Comparison of ENCODE assay signal across 30 cellular contexts in genomic region chr21:44502559-44502958, GRCh38. TPM values are rescaled to one million over a fixed set of nuclear protein-coding genes. Genes with fewer than 3 reads are reported as not detected.
A peak's percentile ranks its signal among the peaks of the same experiment; 100 is the strongest.
DNase-seq lines count a peak whose midpoint lies in the region; ATAC-seq, FAIRE-seq and TF ChIP-seq lines count a peak whose summit lies in the region.
"Had no signal": no experiment of that assay in that cellular context is flagged by ENCODE, and none has a peak within 500 bp of the region (broad histone marks: within the 10 kb centered on the region; RNA-seq: fewer than 3 reads in every experiment).

No MANE protein-coding gene starts in this region.

- H3K27me3 Mint-ChIP-seq in CD8-positive, alpha-beta T cell (ENCODE audit: low read depth), result no peaks in the 10 kb centered on the region
- H3K27me3 Mint-ChIP-seq in activated CD8-positive, alpha-beta T cell treated with anti-CD3 and anti-CD28 coated beads for 36 hours, result no peaks in the 10 kb centered on the region
- H3K27me3 Mint-ChIP-seq: IgD-negative memory B cell had no signal

- no peaks in the 10 kb centered on the region for H4K20me1 ChIP-seq in HepG2 (ENCODE audit: insufficient read depth, low read length)

- peak overlapping the region; percentile 23 for H3K27ac Mint-ChIP-seq in CD8-positive, alpha-beta T cell
- peak overlapping the region; percentile 17 for H3K27ac Mint-ChIP-seq in activated CD8-positive, alpha-beta T cell treated with anti-CD3 and anti-CD28 coated beads for 36 hours
- H3K27ac Mint-ChIP-seq: IgD-negative memory B cell had no signal

- in situ Hi-C loops in HepG2 (cut with HindIII; ENCODE audit: extremely low pct_ligation_motif_present, low pct_unique_long_range_greater_than_20kb), result no loop called here

- H3K4me1 ChIP-seq in CD8-positive, alpha-beta T cell (ENCODE audit: insufficient read depth, low read length), result peaks cover 9% of the 10 kb centered on the region
- H3K4me1 ChIP-seq in HepG2 (ENCODE audit: insufficient read depth, low read length) (peaks cover 39% of the 10 kb centered on the region), spleen (peaks cover 0 to 29% (median 10%) of the 10 kb centered on the region in 6 donors), ascending aorta (no peaks in the 10 kb centered on the region)
- H3K4me1 ChIP-seq: A549 had no signal

- FAIRE-seq in HepG2 (lab: Jason Lieb, UNC), result no peak
- FAIRE-seq: A549, GM12892, GM19239, H1 had no signal

- TF ChIP-seq RAD21 in HepG2 (CRISPR knock-in tag; IDR thresholded peaks at IDR 0.05), result no peak

- H3K4me3 Mint-ChIP-seq in CD8-positive, alpha-beta T cell, result no peak overlapping the region
- H3K4me3 Mint-ChIP-seq in activated CD8-positive, alpha-beta T cell treated with anti-CD3 and anti-CD28 coated beads for 36 hours, result no peak overlapping the region
- H3K4me3 Mint-ChIP-seq: CD8-positive, alpha-beta memory T cell; IgD-negative memory B cell had no signal

- H3K27me3 ChIP-seq in CD8-positive, alpha-beta T cell (ENCODE audit: insufficient read depth, low read length), result no peaks in the 10 kb centered on the region
- H3K27me3 ChIP-seq in HepG2 (ENCODE audit: control insufficient read depth in 1 of 2, insufficient read depth in 2 of 2, low read length in 2 of 2), result no peaks in the 10 kb centered on the region; a peak in 1 of 5 replicates
- H3K27me3 ChIP-seq in spleen (replicated peaks in 1 of 7), result peaks cover 0 to 24% (median 0%) of the 10 kb centered on the region in 7 donors
- H3K27me3 ChIP-seq in ascending aorta, result no peaks in the 10 kb centered on the region

- no peak for TF ChIP-seq CTCF in CD8-positive, alpha-beta T cell (IDR thresholded peaks at IDR 0.05)
- TF ChIP-seq CTCF in activated CD8-positive, alpha-beta T cell treated with anti-CD3 and anti-CD28 coated beads for 36 hours (IDR thresholded peaks at IDR 0.05), result no peak
- TF ChIP-seq CTCF in HepG2 (CRISPR knock-in tag; IDR thresholded peaks at IDR 0.05) (no peak), spleen (IDR thresholded peaks at IDR 0.05 in 8 of 11, conservative IDR thresholded peaks at IDR 0.05 in 3 of 11) (no peak), ascending aorta (IDR thresholded peaks at IDR 0.05) (no peak)

- DNase-seq in CD8-positive, alpha-beta T cell, result no peak
- no peak for DNase-seq in activated CD8-positive, alpha-beta T cell treated with anti-CD3 and anti-CD28 coated beads for 36 hours
- no peak for DNase-seq in HepG2 (ENCODE audit: low spot score)
- no peak for DNase-seq in spleen
- DNase-seq in ascending aorta (ENCODE audit: low spot score in 2 of 2), result no peak
- DNase-seq in NCI-H524 (lab: John Stamatoyannopoulos, UW), result no peak
- DNase-seq: AML-193; CD8-positive, alpha-beta memory T cell; DMS 273 treated with DMSO at 0.1 percent for 48 hours; DMS79; EL; GF-D8; MM.1S; NCI-H1417; NCI-H1694; NCI-H2029 treated with DMSO at 0.1 percent for 48 hours; NCI-H446 treated with DMSO at 0.1 percent for 48 hours; NCI-H526 treated with DMSO at 0.1 percent for 48 hours had no signal

- no peak for TF ChIP-seq EP300 in HepG2 (IDR thresholded peaks at IDR 0.05; ENCODE audit: low read depth in 2 of 2, low read length in 2 of 2)
- TF ChIP-seq EP300 in HepG2 (CRISPR knock-in tag; IDR thresholded peaks at IDR 0.05; ENCODE audit: borderline replicate concordance), result no peak

- no TSS peak for BruUV-seq in HepG2 (replicated peaks; lab: Mats Ljungman, UMichigan)

- H3K9ac ChIP-seq in HepG2 (ENCODE audit: insufficient read depth, low read depth, low read length), result no peak overlapping the region
- H3K9ac ChIP-seq: KMS-11 had no signal

- intact Hi-C loops in CD8-positive, alpha-beta T cell (cut with DNase I, micrococcal nuclease), result loop anchor here in 1 of 2 experiments (10.0 kb wide), 1 partner anchor 62 kb away; no protein-coding TSS in a partner anchor
- intact Hi-C loops in activated CD8-positive, alpha-beta T cell treated with anti-CD3 and anti-CD28 coated beads for 36 hours (cut with micrococcal nuclease), result no loop called here
- intact Hi-C loops in HepG2 (cut with micrococcal nuclease; ENCODE audit: unreplicated experiment), result no loop called here
- intact Hi-C loops in spleen (cut with DNase I; ENCODE audit: low total_unique reads), result no loop called here
- intact Hi-C loops in ascending aorta (cut with DNase I), result no loop called here

- CTCF ChIA-PET in CD8-positive, alpha-beta T cell (lab: Charles Lee), result interaction anchor here (1.1 to 3.4 kb wide), 4 partner anchors 8 to 291 kb away, joined by 3 to 18 read pairs (median 4); no protein-coding TSS in a partner anchor
- CTCF ChIA-PET in activated CD8-positive, alpha-beta T cell treated with anti-CD3 and anti-CD28 coated beads for 36 hours (lab: Charles Lee), result interaction anchor here (1.0 to 1.4 kb wide), 4 partner anchors 14 to 298 kb away, joined by 3 to 5 read pairs (median 4); no protein-coding TSS in a partner anchor
- CTCF ChIA-PET in HepG2 (lab: Yijun Ruan, JAX; ENCODE audit: low intra/inter-chr PET ratio, low total read pairs), result no interaction called here

- H3K36me3 Mint-ChIP-seq in CD8-positive, alpha-beta T cell, result no peaks in the 10 kb centered on the region
- no peaks in the 10 kb centered on the region for H3K36me3 Mint-ChIP-seq in activated CD8-positive, alpha-beta T cell treated with anti-CD3 and anti-CD28 coated beads for 36 hours (ENCODE audit: low read depth)
- H3K36me3 Mint-ChIP-seq: CD8-positive, alpha-beta memory T cell; IgD-negative memory B cell had no signal

- H3K4me1 Mint-ChIP-seq in CD8-positive, alpha-beta T cell (ENCODE audit: low read depth), result peaks cover 9% of the 10 kb centered on the region
- H3K4me1 Mint-ChIP-seq in activated CD8-positive, alpha-beta T cell treated with anti-CD3 and anti-CD28 coated beads for 36 hours (ENCODE audit: low read depth), result peaks cover 4% of the 10 kb centered on the region

- no peak for ATAC-seq in CD8-positive, alpha-beta T cell
- ATAC-seq in activated CD8-positive, alpha-beta T cell treated with anti-CD3 and anti-CD28 coated beads for 36 hours, result no peak
- ATAC-seq in HepG2, result no peak
- no peak for ATAC-seq in GM18861 (IDR thresholded peaks at IDR 0.05; ENCODE audit: unreplicated experiment)
- ATAC-seq: A549, HCT116, Panc1, SK-N-SH treated with all-trans-retinoic acid at 6 μM for 48 hours had no signal

- H2AFZ ChIP-seq in HepG2 (ENCODE audit: low read length), result no peak overlapping the region

- TF ChIP-seq POLR2A in HepG2 (IDR thresholded peaks at IDR 0.05; ENCODE audit: insufficient read depth in 1 of 2, low read depth in 2 of 2, low read length in 2 of 2) (no peak), spleen (IDR thresholded peaks at IDR 0.05) (no peak)

- no peak overlapping the region for H3K4me3 ChIP-seq in CD8-positive, alpha-beta T cell (ENCODE audit: low read depth, low read length)
- H3K4me3 ChIP-seq in HepG2 (replicated peaks in 1 of 3; ENCODE audit: insufficient read depth in 1 of 3, low read depth in 2 of 3, low read length in 3 of 3), result no peak overlapping the region
- H3K4me3 ChIP-seq in spleen, result no peak overlapping the region
- no peak overlapping the region for H3K4me3 ChIP-seq in ascending aorta
- H3K4me3 ChIP-seq: A549 had no signal

- 96% methylated on average over 13 of the region's 19 CpGs for WGBS in HepG2 (ENCODE audit: low lambda C conversion rate)
- WGBS in spleen, 5 donors, result 66 to 83% (median 73%) methylated on average over 19 of the region's 19 CpGs

- POLR2A ChIA-PET in CD8-positive, alpha-beta T cell (lab: Charles Lee), result no interaction called here
- POLR2A ChIA-PET in activated CD8-positive, alpha-beta T cell treated with anti-CD3 and anti-CD28 coated beads for 36 hours (lab: Charles Lee), result no interaction called here
- POLR2A ChIA-PET in HepG2 (lab: Yijun Ruan, JAX), result no interaction called here

- H3K79me2 ChIP-seq in HepG2 (ENCODE audit: insufficient read depth, low read length), result peaks cover 16% of the 10 kb centered on the region

- no peaks in the 10 kb centered on the region for H3K9me3 ChIP-seq in CD8-positive, alpha-beta T cell (ENCODE audit: low read length)
- H3K9me3 ChIP-seq in HepG2 (ENCODE audit: low read length), result no peaks in the 10 kb centered on the region
- no peaks in the 10 kb centered on the region for H3K9me3 ChIP-seq in spleen
- H3K9me3 ChIP-seq in ascending aorta, result no peaks in the 10 kb centered on the region
- H3K9me3 ChIP-seq: A549 had no signal

- no peak overlapping the region for H3K27ac ChIP-seq in CD8-positive, alpha-beta T cell (ENCODE audit: low read depth, low read length)
- H3K27ac ChIP-seq in HepG2 (ENCODE audit: extremely low read length, insufficient read depth, low read length), result no peak overlapping the region
- H3K27ac ChIP-seq in spleen, result peak overlapping the region in 5 of 8 donors; percentile 17 to 82 (median 79)
- no peak overlapping the region for H3K27ac ChIP-seq in ascending aorta
- H3K27ac ChIP-seq: A549, C4-2B, KMS-11 had no signal

- H3K36me3 ChIP-seq in CD8-positive, alpha-beta T cell (ENCODE audit: insufficient read depth, low read length), result no peaks in the 10 kb centered on the region
- no peaks in the 10 kb centered on the region for H3K36me3 ChIP-seq in HepG2 (replicated peaks in 1 of 2; ENCODE audit: control insufficient read depth in 1 of 2, insufficient read depth in 2 of 2, low read length in 2 of 2)
- no peaks in the 10 kb centered on the region for H3K36me3 ChIP-seq in spleen
- no peaks in the 10 kb centered on the region for H3K36me3 ChIP-seq in ascending aorta

- no peaks in the 10 kb centered on the region for H3K9me3 Mint-ChIP-seq in CD8-positive, alpha-beta T cell
- no peaks in the 10 kb centered on the region for H3K9me3 Mint-ChIP-seq in activated CD8-positive, alpha-beta T cell treated with anti-CD3 and anti-CD28 coated beads for 36 hours
- H3K9me3 Mint-ChIP-seq: CD8-positive, alpha-beta memory T cell; IgD-negative memory B cell had no signal

- H3K4me2 ChIP-seq in HepG2 (ENCODE audit: low read depth, low read length), result no peak overlapping the region
- H3K4me2 ChIP-seq: A549, KMS-11 had no signal

RNA-seq across cellular contexts. Expression of gene KRTAP10-1, which starts 37.4 kb away (rescaled TPM):
- total RNA-seq in CD8-positive, alpha-beta T cell, result not detected
- total RNA-seq in activated CD8-positive, alpha-beta T cell treated with anti-CD3 and anti-CD28 coated beads for 36 hours, result not detected
- total RNA-seq in HepG2 (2016; rRNA removed; fragmentation: Illumina TruSeq; extraction: Trizol) (not detected in 2 replicates), spleen (not detected), ascending aorta (not detected)
- total RNA-seq in HepG2 (2016; cell fraction: cytosol; rRNA removed; fragmentation: Illumina TruSeq; extraction: Trizol; ENCODE audit: low read depth), result not detected in 2 replicates
- total RNA-seq in HepG2 (2016; cell fraction: insoluble cytoplasmic fraction; rRNA removed; fragmentation: Illumina TruSeq; extraction: Trizol), result not detected in 2 replicates
- not detected in 2 replicates for total RNA-seq in HepG2 (2016; cell fraction: membrane; rRNA removed; fragmentation: Illumina TruSeq; extraction: Trizol)
- not detected in 2 replicates for total RNA-seq in HepG2 (2016; cell fraction: nucleus; rRNA removed; fragmentation: Illumina TruSeq; extraction: Trizol)
- polyA plus RNA-seq in HepG2 (2011; rRNA removed) (not detected in 2 replicates), spleen (not detected)
- polyA plus RNA-seq in HepG2 (2011; cell fraction: cytosol; rRNA removed), result not detected in 2 replicates
- polyA plus RNA-seq in HepG2 (2011; cell fraction: nucleus; rRNA removed), result not detected in 2 replicates
- not detected in 2 replicates for polyA plus RNA-seq in HepG2 (2012)
- not detected in 2 replicates for polyA plus RNA-seq in HepG2 (2016; cell fraction: cytosol; fragmentation: Illumina TruSeq; extraction: Trizol; ENCODE audit: low read depth)
- not detected in 2 replicates for polyA plus RNA-seq in HepG2 (2016; cell fraction: insoluble cytoplasmic fraction; fragmentation: Illumina TruSeq; extraction: Trizol; ENCODE audit: low read depth)
- not detected in 2 replicates for polyA plus RNA-seq in HepG2 (2016; cell fraction: membrane; fragmentation: Illumina TruSeq; extraction: Trizol; ENCODE audit: low read depth)
- polyA plus RNA-seq in HepG2 (2016; cell fraction: nucleus; fragmentation: Illumina TruSeq; extraction: Trizol; ENCODE audit: insufficient read depth, low read depth), result not detected in 2 replicates
- 0.16 TPM in 1 of 2 replicates, not detected in the other for polyA minus RNA-seq in HepG2 (2011; rRNA and poly(A)+ RNA removed; ENCODE audit: low replicate concordance)
- polyA minus RNA-seq in HepG2 (2011; cell fraction: cytosol; rRNA and poly(A)+ RNA removed), result not detected in 2 replicates
- polyA minus RNA-seq in HepG2 (2011; cell fraction: nucleus; rRNA and poly(A)+ RNA removed), result not detected in 2 replicates
- total RNA-seq: CD8-positive, alpha-beta memory T cell; H1 had no signal
- polyA plus RNA-seq: A549; CD8-positive, alpha-beta memory T cell; IgD-negative memory B cell had no signal

RNA-seq across cellular contexts. Expression of gene LRRC3, which starts 47.2 kb away (rescaled TPM):
- total RNA-seq in CD8-positive, alpha-beta T cell, result under 1 TPM; 0.39 to 0.68 TPM
- total RNA-seq in activated CD8-positive, alpha-beta T cell treated with anti-CD3 and anti-CD28 coated beads for 36 hours, result 1 to 10 TPM; 1.8 to 1.9 TPM
- total RNA-seq in HepG2 (2016; rRNA removed; fragmentation: Illumina TruSeq; extraction: Trizol) (3.9 and 4.8 TPM in 2 replicates), spleen (1 to 10 TPM; 1.3 to 4.9 (median 3.4) TPM), ascending aorta (2.2 TPM)
- total RNA-seq in HepG2 (2016; cell fraction: cytosol; rRNA removed; fragmentation: Illumina TruSeq; extraction: Trizol; ENCODE audit: low read depth), result 0.97 and 1.1 TPM in 2 replicates
- 3.1 and 4.8 TPM in 2 replicates for total RNA-seq in HepG2 (2016; cell fraction: insoluble cytoplasmic fraction; rRNA removed; fragmentation: Illumina TruSeq; extraction: Trizol)
- total RNA-seq in HepG2 (2016; cell fraction: membrane; rRNA removed; fragmentation: Illumina TruSeq; extraction: Trizol), result 3.5 and 4.4 TPM in 2 replicates
- total RNA-seq in HepG2 (2016; cell fraction: nucleus; rRNA removed; fragmentation: Illumina TruSeq; extraction: Trizol), result 5.2 and 5.7 TPM in 2 replicates
- polyA plus RNA-seq in HepG2 (2011; rRNA removed) (16.5 and 24.3 TPM in 2 replicates), spleen (under 1 TPM; 0.24 to 0.86 (median 0.26) TPM)
- polyA plus RNA-seq in HepG2 (2011; cell fraction: cytosol; rRNA removed), result 17.5 and 19.8 TPM in 2 replicates
- polyA plus RNA-seq in HepG2 (2011; cell fraction: nucleus; rRNA removed), result 25.9 and 31.8 TPM in 2 replicates
- 24.1 and 27.1 TPM in 2 replicates for polyA plus RNA-seq in HepG2 (2012)
- polyA plus RNA-seq in HepG2 (2016; cell fraction: cytosol; fragmentation: Illumina TruSeq; extraction: Trizol; ENCODE audit: low read depth), result 0.99 and 1.3 TPM in 2 replicates
- polyA plus RNA-seq in HepG2 (2016; cell fraction: insoluble cytoplasmic fraction; fragmentation: Illumina TruSeq; extraction: Trizol; ENCODE audit: low read depth), result 4.4 and 5.5 TPM in 2 replicates
- 2.9 and 3.4 TPM in 2 replicates for polyA plus RNA-seq in HepG2 (2016; cell fraction: membrane; fragmentation: Illumina TruSeq; extraction: Trizol; ENCODE audit: low read depth)
- 10.0 TPM in 2 replicates for polyA plus RNA-seq in HepG2 (2016; cell fraction: nucleus; fragmentation: Illumina TruSeq; extraction: Trizol; ENCODE audit: insufficient read depth, low read depth)
- 3.8 and 34.5 TPM in 2 replicates for polyA minus RNA-seq in HepG2 (2011; rRNA and poly(A)+ RNA removed; ENCODE audit: low replicate concordance)
- polyA minus RNA-seq in HepG2 (2011; cell fraction: cytosol; rRNA and poly(A)+ RNA removed), result 16.0 and 20.9 TPM in 2 replicates
- 10.4 and 13.4 TPM in 2 replicates for polyA minus RNA-seq in HepG2 (2011; cell fraction: nucleus; rRNA and poly(A)+ RNA removed)
- total RNA-seq: OCI-LY7 had no signal

RNA-seq across cellular contexts. Expression of gene KRTAP10-2, which starts 48.7 kb away (rescaled TPM):
- total RNA-seq in CD8-positive, alpha-beta T cell, result not detected
- total RNA-seq in activated CD8-positive, alpha-beta T cell treated with anti-CD3 and anti-CD28 coated beads for 36 hours, result not detected
- not detected in 2 replicates for total RNA-seq in HepG2 (2016; rRNA removed; fragmentation: Illumina TruSeq; extraction: Trizol)
- total RNA-seq in HepG2 (2016; cell fraction: cytosol; rRNA removed; fragmentation: Illumina TruSeq; extraction: Trizol; ENCODE audit: low read depth), result not detected in 2 replicates
- not detected in 2 replicates for total RNA-seq in HepG2 (2016; cell fraction: insoluble cytoplasmic fraction; rRNA removed; fragmentation: Illumina TruSeq; extraction: Trizol)
- not detected in 2 replicates for total RNA-seq in HepG2 (2016; cell fraction: membrane; rRNA removed; fragmentation: Illumina TruSeq; extraction: Trizol)
- not detected in 2 replicates for total RNA-seq in HepG2 (2016; cell fraction: nucleus; rRNA removed; fragmentation: Illumina TruSeq; extraction: Trizol)
- not detected in 2 replicates for polyA plus RNA-seq in HepG2 (2011; rRNA removed)
- not detected in 2 replicates for polyA plus RNA-seq in HepG2 (2011; cell fraction: cytosol; rRNA removed)
- polyA plus RNA-seq in HepG2 (2011; cell fraction: nucleus; rRNA removed), result 0.14 TPM in 1 of 2 replicates, not detected in the other
- polyA plus RNA-seq in HepG2 (2012), result not detected in 2 replicates
- polyA plus RNA-seq in HepG2 (2016; cell fraction: cytosol; fragmentation: Illumina TruSeq; extraction: Trizol; ENCODE audit: low read depth), result not detected in 2 replicates
- not detected in 2 replicates for polyA plus RNA-seq in HepG2 (2016; cell fraction: insoluble cytoplasmic fraction; fragmentation: Illumina TruSeq; extraction: Trizol; ENCODE audit: low read depth)
- not detected in 2 replicates for polyA plus RNA-seq in HepG2 (2016; cell fraction: membrane; fragmentation: Illumina TruSeq; extraction: Trizol; ENCODE audit: low read depth)
- not detected in 2 replicates for polyA plus RNA-seq in HepG2 (2016; cell fraction: nucleus; fragmentation: Illumina TruSeq; extraction: Trizol; ENCODE audit: insufficient read depth, low read depth)
- polyA minus RNA-seq in HepG2 (2011; rRNA and poly(A)+ RNA removed; ENCODE audit: low replicate concordance), result not detected in 2 replicates
- not detected in 2 replicates for polyA minus RNA-seq in HepG2 (2011; cell fraction: cytosol; rRNA and poly(A)+ RNA removed)
- polyA minus RNA-seq in HepG2 (2011; cell fraction: nucleus; rRNA and poly(A)+ RNA removed), result not detected in 2 replicates
- not detected for total RNA-seq in spleen
- not detected for polyA plus RNA-seq in spleen
- total RNA-seq in ascending aorta, result not detected
- total RNA-seq: CD8-positive, alpha-beta memory T cell; H1; OCI-LY7 had no signal
- polyA plus RNA-seq: A549; CD8-positive, alpha-beta memory T cell; IgD-negative memory B cell had no signal

RNA-seq across cellular contexts. Expression of gene KRTAP10-3, which starts 56.0 kb away (rescaled TPM):
- total RNA-seq in CD8-positive, alpha-beta T cell, result not detected
- not detected for total RNA-seq in activated CD8-positive, alpha-beta T cell treated with anti-CD3 and anti-CD28 coated beads for 36 hours
- total RNA-seq in HepG2 (2016; rRNA removed; fragmentation: Illumina TruSeq; extraction: Trizol) (not detected in 2 replicates), spleen (not detected), ascending aorta (not detected)
- not detected in 2 replicates for total RNA-seq in HepG2 (2016; cell fraction: cytosol; rRNA removed; fragmentation: Illumina TruSeq; extraction: Trizol; ENCODE audit: low read depth)
- total RNA-seq in HepG2 (2016; cell fraction: insoluble cytoplasmic fraction; rRNA removed; fragmentation: Illumina TruSeq; extraction: Trizol), result not detected in 2 replicates
- total RNA-seq in HepG2 (2016; cell fraction: membrane; rRNA removed; fragmentation: Illumina TruSeq; extraction: Trizol), result not detected in 2 replicates
- not detected in 2 replicates for total RNA-seq in HepG2 (2016; cell fraction: nucleus; rRNA removed; fragmentation: Illumina TruSeq; extraction: Trizol)
- polyA plus RNA-seq in HepG2 (2011; rRNA removed) (not detected in 2 replicates), spleen (not detected)
- polyA plus RNA-seq in HepG2 (2011; cell fraction: cytosol; rRNA removed), result not detected in 2 replicates
- not detected in 2 replicates for polyA plus RNA-seq in HepG2 (2011; cell fraction: nucleus; rRNA removed)
- polyA plus RNA-seq in HepG2 (2012), result not detected in 2 replicates
- polyA plus RNA-seq in HepG2 (2016; cell fraction: cytosol; fragmentation: Illumina TruSeq; extraction: Trizol; ENCODE audit: low read depth), result not detected in 2 replicates
- polyA plus RNA-seq in HepG2 (2016; cell fraction: insoluble cytoplasmic fraction; fragmentation: Illumina TruSeq; extraction: Trizol; ENCODE audit: low read depth), result not detected in 2 replicates
- not detected in 2 replicates for polyA plus RNA-seq in HepG2 (2016; cell fraction: membrane; fragmentation: Illumina TruSeq; extraction: Trizol; ENCODE audit: low read depth)
- polyA plus RNA-seq in HepG2 (2016; cell fraction: nucleus; fragmentation: Illumina TruSeq; extraction: Trizol; ENCODE audit: insufficient read depth, low read depth), result not detected in 2 replicates
- polyA minus RNA-seq in HepG2 (2011; rRNA and poly(A)+ RNA removed; ENCODE audit: low replicate concordance), result not detected in 2 replicates
- polyA minus RNA-seq in HepG2 (2011; cell fraction: cytosol; rRNA and poly(A)+ RNA removed), result not detected in 2 replicates
- polyA minus RNA-seq in HepG2 (2011; cell fraction: nucleus; rRNA and poly(A)+ RNA removed), result not detected in 2 replicates
- total RNA-seq: CD8-positive, alpha-beta memory T cell; H1; OCI-LY7 had no signal
- polyA plus RNA-seq: A549; CD8-positive, alpha-beta memory T cell; H1; IgD-negative memory B cell had no signal

Comparison
In these comparisons a context has a peak if more than half of its experiments do, and no peak if none do; other contexts are left out.
1. H3K27ac ChIP-seq: peak in spleen (5 of 8); none in CD8-positive, alpha-beta T cell (single experiment), HepG2 (single experiment) and ascending aorta (0 of 2).